In the genomic region with DNA sequence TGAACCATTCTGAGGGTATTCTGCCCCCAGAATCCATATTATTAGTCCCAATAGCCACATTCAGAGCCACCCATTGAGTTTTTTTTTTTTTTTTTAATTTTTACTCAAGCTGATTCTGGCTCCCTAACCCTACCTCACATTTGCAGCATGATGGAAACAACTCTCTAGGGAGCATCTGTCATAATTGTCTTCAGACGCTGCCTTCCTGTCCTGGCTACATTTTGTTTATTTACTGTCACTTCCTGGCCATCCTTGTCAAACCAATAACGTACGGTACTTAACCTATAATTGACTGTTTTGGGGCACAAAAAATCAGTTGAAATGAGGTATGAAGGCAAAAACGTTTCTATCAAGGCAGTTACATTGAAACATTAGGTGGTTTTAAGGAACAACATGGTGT, we compare ENCODE assay signal across 10 cellular contexts. TPM values are rescaled to one million over a fixed set of nuclear protein-coding genes. Genes with fewer than 3 reads are reported as not detected.
DNase-seq lines count a peak whose midpoint lies in the region; ATAC-seq and TF ChIP-seq lines count a peak whose summit lies in the region.
"Had no signal": no experiment of that assay in that cellular context is flagged by ENCODE, and none has a peak within 500 bp of the region (broad histone marks: within the 10 kb centered on the region; RNA-seq: fewer than 3 reads in every experiment).

No MANE protein-coding gene starts in this region.

- no peak overlapping the region for H4K91ac ChIP-seq in H9 (ENCODE audit: insufficient read length, low read depth, low read length)

- H3K18ac ChIP-seq in H9 (ENCODE audit: insufficient read length, low read depth, low read length), result no peak overlapping the region

- H3K4me3 ChIP-seq in DOHH2 (ENCODE audit: low read length) (peak overlapping the region; percentile 76), adipocyte (ENCODE audit: low read length) (peak overlapping the region; percentile 87)

- H3K4me2 ChIP-seq in DOHH2 (ENCODE audit: low read length), result peak overlapping the region; percentile 73
- H3K4me2 ChIP-seq in H9 (ENCODE audit: insufficient read depth, insufficient read length, low read length), result no peak overlapping the region

- no peak overlapping the region for H2AK5ac ChIP-seq in H9 (ENCODE audit: insufficient read length, low read length)

- H2BK5ac ChIP-seq in H9 (ENCODE audit: insufficient read length, low read length), result no peak overlapping the region

- H2BK12ac ChIP-seq in H9 (ENCODE audit: insufficient read length, low read depth, low read length), result no peak overlapping the region

- no peak overlapping the region; a peak in 1 of 7 replicates for H3K27ac Mint-ChIP-seq in H9
- H3K27ac Mint-ChIP-seq in natural killer cell treated with Interleukin-12 subunit alpha and Interleukin-12 subunit beta and Interleukin-15 and Interleukin-18, amount 100 ng/mL, for 72 hours, result peak overlapping the region; percentile 93 to 94

- H3K36me3 ChIP-seq in DOHH2 (ENCODE audit: control insufficient read depth, low read length), result peaks cover 46% of the 10 kb centered on the region
- no peaks in the 10 kb centered on the region for H3K36me3 ChIP-seq in adipocyte (ENCODE audit: control insufficient read depth, insufficient read depth, low read length, severe bottlenecking)
- H3K36me3 ChIP-seq: esophagus squamous epithelium had no signal

- H3K36me3 Mint-ChIP-seq in H9 (ENCODE audit: insufficient read depth in 1 of 3, low read depth in 3 of 3), result no peaks in the 10 kb centered on the region
- peaks cover 11% of the 10 kb centered on the region for H3K36me3 Mint-ChIP-seq in natural killer cell treated with Interleukin-12 subunit alpha and Interleukin-12 subunit beta and Interleukin-15 and Interleukin-18, amount 100 ng/mL, for 72 hours

- H3F3A ChIP-seq in DOHH2 (ENCODE audit: control insufficient read depth, insufficient read depth), result peaks cover 26% of the 10 kb centered on the region

- H3K9me3 Mint-ChIP-seq in H9, result no peaks in the 10 kb centered on the region
- H3K9me3 Mint-ChIP-seq in natural killer cell treated with Interleukin-12 subunit alpha and Interleukin-12 subunit beta and Interleukin-15 and Interleukin-18, amount 100 ng/mL, for 72 hours, result peaks cover 2% of the 10 kb centered on the region

- peak in 1 of 2 donors; percentile 25 for ATAC-seq in natural killer cell treated with Interleukin-12 subunit alpha and Interleukin-12 subunit beta and Interleukin-15 and Interleukin-18, amount 100 ng/mL, for 72 hours
- ATAC-seq in HG03045 (IDR thresholded peaks at IDR 0.05; ENCODE audit: unreplicated experiment), result no peak

- H3K9me3 ChIP-seq in DOHH2 (ENCODE audit: control insufficient read depth, insufficient read depth, low read length) (no peaks in the 10 kb centered on the region), H9 (ENCODE audit: control insufficient read depth, low read depth, low read length) (no peaks in the 10 kb centered on the region), adipocyte (ENCODE audit: control insufficient read depth, low read length) (no peaks in the 10 kb centered on the region)
- H3K9me3 ChIP-seq: esophagus squamous epithelium had no signal

- no peak overlapping the region for H3K9ac ChIP-seq in H9 (ENCODE audit: extremely low read depth, insufficient read length, low read length)
- H3K9ac ChIP-seq in adipocyte (ENCODE audit: low read length), result no peak overlapping the region

- no peak overlapping the region for H4K5ac ChIP-seq in H9 (ENCODE audit: insufficient read length, low read depth, low read length)

- H4K20me1 ChIP-seq in DOHH2 (ENCODE audit: control insufficient read depth, insufficient read depth, low read depth, low read length) (no peaks in the 10 kb centered on the region), H9 (ENCODE audit: control insufficient read depth, insufficient read depth, insufficient read length) (no peaks in the 10 kb centered on the region)

- H2BK120ac ChIP-seq in H9 (ENCODE audit: low read depth, low read length, poor library complexity, severe bottlenecking), result no peak overlapping the region

- H3K79me2 ChIP-seq in DOHH2 (ENCODE audit: control insufficient read depth, low read length), result peaks cover 52% of the 10 kb centered on the region
- H3K79me2 ChIP-seq in H9 (ENCODE audit: insufficient read depth, low read length), result no peaks in the 10 kb centered on the region

- no CpG with 5 or more reads among the region's 4 CpGs for WGBS in H9 (ENCODE audit: extremely low coverage, insufficient read length, low lambda C conversion rate)

- H3K27me3 ChIP-seq in DOHH2 (ENCODE audit: control insufficient read depth, low read length) (no peaks in the 10 kb centered on the region), H9 (ENCODE audit: insufficient read depth, low read length) (no peaks in the 10 kb centered on the region), adipocyte (replicated peaks; ENCODE audit: control insufficient read depth, insufficient read depth, low read length) (no peaks in the 10 kb centered on the region)
- H3K27me3 ChIP-seq: esophagus squamous epithelium had no signal

- no peak for TF ChIP-seq CTCF in DOHH2 (IDR thresholded peaks at IDR 0.05; ENCODE audit: low read depth, low read length, poor library complexity, severe bottlenecking)
- no peak for TF ChIP-seq CTCF in H9 (conservative IDR thresholded peaks at IDR 0.05)

- H3K27ac ChIP-seq in DOHH2 (ENCODE audit: low read depth, low read length) (peak overlapping the region; percentile 87), H9 (ENCODE audit: insufficient read length, low read depth, low read length) (no peak overlapping the region)
- H3K27ac ChIP-seq: VCaP had no signal

- no peak overlapping the region for H3K14ac ChIP-seq in H9 (ENCODE audit: insufficient read depth, low read length)

- no peaks in the 10 kb centered on the region for H3K27me3 Mint-ChIP-seq in H9 (ENCODE audit: low read depth)
- no peaks in the 10 kb centered on the region for H3K27me3 Mint-ChIP-seq in natural killer cell treated with Interleukin-12 subunit alpha and Interleukin-12 subunit beta and Interleukin-15 and Interleukin-18, amount 100 ng/mL, for 72 hours

- no peak overlapping the region for H4K8ac ChIP-seq in H9 (replicated peaks; ENCODE audit: insufficient read length, low read depth, low read length)

- H3K23me2 ChIP-seq in H9 (ENCODE audit: insufficient read length, low read depth, low read length, poor library complexity, severe bottlenecking), result no peaks in the 10 kb centered on the region

- H3K23ac ChIP-seq in H9 (ENCODE audit: insufficient read length, low read depth, low read length), result no peak overlapping the region

- no peak overlapping the region for H3T11ph ChIP-seq in H9 (ENCODE audit: low read length)

- H2BK15ac ChIP-seq in H9 (ENCODE audit: low read depth, low read length), result no peak overlapping the region

- no peak for DNase-seq in H9
- DNase-seq in adipocyte (ENCODE audit: low read depth), result no peak
- DNase-seq in natural killer cell treated with Interleukin-12 subunit alpha and Interleukin-12 subunit beta and Interleukin-15 and Interleukin-18, amount 100 ng/mL, for 72 hours (ENCODE audit: low spot score), result no peak
- DNase-seq in NCI-H1436 (lab: John Stamatoyannopoulos, UW), result no peak
- no peak for DNase-seq in anterior cingulate cortex (lab: John Stamatoyannopoulos, UW)
- no peak for DNase-seq in NOMO-1 treated with dmso at 0.1 percent for 144 hours (lab: John Stamatoyannopoulos, UW; ENCODE audit: unreplicated experiment)
- DNase-seq: esophagus squamous epithelium had no signal

- no peak overlapping the region for H2AFZ ChIP-seq in H9 (ENCODE audit: low read length)

- no peaks in the 10 kb centered on the region for H3K9me2 ChIP-seq in DOHH2 (replicated peaks; ENCODE audit: control insufficient read depth, low read length)

- H3K4me3 Mint-ChIP-seq in H9, result no peak overlapping the region
- peak overlapping the region; percentile 99 for H3K4me3 Mint-ChIP-seq in natural killer cell treated with Interleukin-12 subunit alpha and Interleukin-12 subunit beta and Interleukin-15 and Interleukin-18, amount 100 ng/mL, for 72 hours

- H3K4ac ChIP-seq in H9 (ENCODE audit: low read depth, low read length), result no peak overlapping the region

- no peak overlapping the region for H3K56ac ChIP-seq in H9 (ENCODE audit: insufficient read length, low read depth, low read length)

- peak overlapping the region; percentile 75 for H2BK20ac ChIP-seq in H9 (ENCODE audit: low read depth, low read length, poor library complexity, severe bottlenecking)

- peaks cover 20 to 30% of the 10 kb centered on the region in 2 experiments for H3K4me1 Mint-ChIP-seq in H9
- peaks cover 69 to 77% of the 10 kb centered on the region in 2 donors for H3K4me1 Mint-ChIP-seq in natural killer cell treated with Interleukin-12 subunit alpha and Interleukin-12 subunit beta and Interleukin-15 and Interleukin-18, amount 100 ng/mL, for 72 hours (ENCODE audit: low read depth in 2 of 2)

- no peaks in the 10 kb centered on the region for H3K79me1 ChIP-seq in H9 (ENCODE audit: insufficient read depth, low read depth, low read length, poor library complexity, severe bottlenecking)

- H3K4me1 ChIP-seq in DOHH2 (ENCODE audit: control insufficient read depth, low read length), result peaks cover 67% of the 10 kb centered on the region
- H3K4me1 ChIP-seq in H9 (ENCODE audit: insufficient read depth, low read length), result peaks cover 2% of the 10 kb centered on the region; the same call in 1 of the 2 replicates
- peaks cover 59% of the 10 kb centered on the region for H3K4me1 ChIP-seq in adipocyte (ENCODE audit: control insufficient read depth, insufficient read depth, low read length)

RNA-seq across cellular contexts. Expression of a gene that starts 2.1 kb away (rescaled TPM):
- total RNA-seq in H9 (2021), result 0.09 and 0.13 TPM in 2 replicates
- total RNA-seq in natural killer cell treated with Interleukin-12 subunit alpha and Interleukin-12 subunit beta and Interleukin-15 and Interleukin-18, amount 100 ng/mL, for 72 hours, result 10 to 100 TPM; 47.1 to 48.3 TPM

RNA-seq across cellular contexts. Expression of a gene that starts 28.8 kb away (rescaled TPM):
- total RNA-seq in H9 (2021), result 88.9 and 92.2 TPM in 2 replicates
- 10 to 100 TPM; 64.4 to 96.4 TPM for total RNA-seq in natural killer cell treated with Interleukin-12 subunit alpha and Interleukin-12 subunit beta and Interleukin-15 and Interleukin-18, amount 100 ng/mL, for 72 hours

Comparison
In these comparisons a context has a peak if more than half of its experiments do, and no peak if none do; other contexts are left out.
1. H3K27ac Mint-ChIP-seq: peak in natural killer cell treated with Interleukin-12 subunit alpha and Interleukin-12 subunit beta and Interleukin-15 and Interleukin-18, amount 100 ng/mL, for 72 hours (2 of 2); none in H9 (0 of 3).
2. RNA of a gene that starts 2.1 kb away (total RNA-seq): 47.1 to 48.3 TPM in natural killer cell treated with Interleukin-12 subunit alpha and Interleukin-12 subunit beta and Interleukin-15 and Interleukin-18, amount 100 ng/mL, for 72 hours; 0.09 to 0.13 TPM in H9; every median in the first group is over 10 times any median in the second.